In genomic region chr7:7568553-7568952, GRCh38 we compare ENCODE assay signal across 9 cellular contexts. TPM values are rescaled to one million over a fixed set of nuclear protein-coding genes. Genes with fewer than 3 reads are reported as not detected.
A peak's percentile ranks its signal among the peaks of the same experiment; 100 is the strongest.
DNase-seq lines count a peak whose midpoint lies in the region; ATAC-seq and TF ChIP-seq lines count a peak whose summit lies in the region.
"Had no signal": no experiment of that assay in that cellular context is flagged by ENCODE, and none has a peak within 500 bp of the region (broad histone marks: within the 10 kb centered on the region; RNA-seq: fewer than 3 reads in every experiment).

No MANE protein-coding gene starts in this region.

- no peak overlapping the region for H2AFZ ChIP-seq in fibroblast of lung (ENCODE audit: low read length)

- CTCF ChIA-PET in Panc1 (lab: Charles Lee): no interaction called here

- H3K79me2 ChIP-seq in fibroblast of lung (ENCODE audit: control insufficient read depth, insufficient read depth, low read length): peaks cover 37% of the 10 kb centered on the region

- intact Hi-C loops in Panc1 (cut with micrococcal nuclease; ENCODE audit: unreplicated experiment): no loop called here

- TF ChIP-seq CTCF in Panc1 (IDR thresholded peaks at IDR 0.05) (no peak), fibroblast of lung (conservative IDR thresholded peaks at IDR 0.05 in 1 of 2, IDR thresholded peaks at IDR 0.05 in 1 of 2; ENCODE audit: low read depth in 1 of 2, low read length in 2 of 2) (no peak)

- peak overlapping the region; percentile 83 for H3K27ac Mint-ChIP-seq in T-helper 1 cell treated with Interleukin-12 subunit alpha and Interleukin-12 subunit beta and Interleukin-4 antibody, amounts not matched to agents 30 μg/mL and 1 μg/mL, for 36 hours

- BruUV-seq in Panc1 (replicated peaks; lab: Mats Ljungman, UMichigan): no TSS peak

- no peaks in the 10 kb centered on the region for H3K27me3 ChIP-seq in Panc1 (ENCODE audit: control insufficient read depth, insufficient read depth, low read length)
- no peaks in the 10 kb centered on the region for H3K27me3 ChIP-seq in fibroblast of lung (ENCODE audit: control insufficient read depth, insufficient read depth, low read length)
- no peaks in the 10 kb centered on the region for H3K27me3 ChIP-seq in skeletal muscle satellite cell (ENCODE audit: control insufficient read depth, insufficient read depth, low read length)
- H3K27me3 ChIP-seq: body of pancreas had no signal

- H3K36me3 ChIP-seq in Panc1 (ENCODE audit: control insufficient read depth, insufficient read depth, low read length) (peaks cover 4% of the 10 kb centered on the region; the same call in 1 of the 2 replicates), fibroblast of lung (ENCODE audit: control insufficient read depth, insufficient read depth, low read length) (no peaks in the 10 kb centered on the region), skeletal muscle satellite cell (ENCODE audit: insufficient read depth, low read length) (peaks cover 55% of the 10 kb centered on the region)

- no peaks in the 10 kb centered on the region for H3K27me3 Mint-ChIP-seq in T-helper 1 cell treated with Interleukin-12 subunit alpha and Interleukin-12 subunit beta and Interleukin-4 antibody, amounts not matched to agents 30 μg/mL and 1 μg/mL, for 36 hours (ENCODE audit: low read depth)

- no peaks in the 10 kb centered on the region for H3K9me3 Mint-ChIP-seq in T-helper 1 cell treated with Interleukin-12 subunit alpha and Interleukin-12 subunit beta and Interleukin-4 antibody, amounts not matched to agents 30 μg/mL and 1 μg/mL, for 36 hours

- DNase-seq in T-helper 1 cell (no peak), Panc1 (ENCODE audit: low read depth, low spot score) (no peak), fibroblast of lung (ENCODE audit: low read depth in 2 of 2) (no peak), OCI-M2 (lab: John Stamatoyannopoulos, UW; ENCODE audit: unreplicated experiment) (no peak), KBM-7 (no peak)
- no peak for DNase-seq in effector CD4-positive, alpha-beta T cell
- DNase-seq: body of pancreas had no signal

- H3K9me3 ChIP-seq in Panc1 (ENCODE audit: control insufficient read depth, insufficient read depth, low read depth, low read length) (no peaks in the 10 kb centered on the region), fibroblast of lung (ENCODE audit: control insufficient read depth, insufficient read depth, low read depth, low read length) (no peaks in the 10 kb centered on the region), skeletal muscle satellite cell (replicated peaks; ENCODE audit: low read length) (no peaks in the 10 kb centered on the region)
- H3K9me3 ChIP-seq: body of pancreas had no signal

- no peaks in the 10 kb centered on the region for H4K20me1 ChIP-seq in fibroblast of lung (ENCODE audit: control insufficient read depth, extremely low read depth, insufficient read depth, low read length)

- peak overlapping the region; percentile 79 for H3K4me3 Mint-ChIP-seq in T-helper 1 cell treated with Interleukin-12 subunit alpha and Interleukin-12 subunit beta and Interleukin-4 antibody, amounts not matched to agents 30 μg/mL and 1 μg/mL, for 36 hours

- H3K4me3 ChIP-seq in Panc1 (ENCODE audit: low read depth in 2 of 2, low read length in 2 of 2) (peak overlapping the region; percentile 67 to 69; a peak in 3 of 4 replicates), fibroblast of lung (replicated peaks in 1 of 4; ENCODE audit: control extremely low read depth in 1 of 4, insufficient read depth in 1 of 4, low read depth in 3 of 4, low read length in 4 of 4) (peak overlapping the region; percentile 83 to 96 (median 88)), skeletal muscle satellite cell (ENCODE audit: low read length) (peak overlapping the region; percentile 81)
- H3K4me3 ChIP-seq: body of pancreas had no signal

- H3K36me3 Mint-ChIP-seq in T-helper 1 cell treated with Interleukin-12 subunit alpha and Interleukin-12 subunit beta and Interleukin-4 antibody, amounts not matched to agents 30 μg/mL and 1 μg/mL, for 36 hours (ENCODE audit: low read depth): peaks cover 17% of the 10 kb centered on the region

- no peak for ATAC-seq in Panc1
- ATAC-seq: body of pancreas had no signal

- peak overlapping the region; percentile 93 for H3K27ac ChIP-seq in Panc1 (ENCODE audit: low read length)
- no peak overlapping the region for H3K27ac ChIP-seq in fibroblast of lung (ENCODE audit: insufficient read depth, low read length)

- H3K9ac ChIP-seq in fibroblast of lung (ENCODE audit: insufficient read depth, low read length): no peak overlapping the region
- H3K9ac ChIP-seq in skeletal muscle satellite cell (ENCODE audit: low read depth, low read length): peak overlapping the region; percentile 94

- peak overlapping the region; percentile 79 for H3K4me2 ChIP-seq in fibroblast of lung (ENCODE audit: extremely low read depth, insufficient read depth, low read length)
- peak overlapping the region; percentile 85 for H3K4me2 ChIP-seq in skeletal muscle satellite cell (ENCODE audit: low read length)

- H3K4me1 Mint-ChIP-seq in T-helper 1 cell treated with Interleukin-12 subunit alpha and Interleukin-12 subunit beta and Interleukin-4 antibody, amounts not matched to agents 30 μg/mL and 1 μg/mL, for 36 hours (ENCODE audit: low read depth): peaks cover 36% of the 10 kb centered on the region

- peaks cover 20% of the 10 kb centered on the region for H3K4me1 ChIP-seq in Panc1 (ENCODE audit: control insufficient read depth, insufficient read depth, low read length)
- peaks cover 2% of the 10 kb centered on the region for H3K4me1 ChIP-seq in fibroblast of lung (ENCODE audit: control insufficient read depth, extremely low read depth, insufficient read depth, low read length)
- peaks cover 66% of the 10 kb centered on the region for H3K4me1 ChIP-seq in skeletal muscle satellite cell (ENCODE audit: control insufficient read depth, insufficient read depth, low read length)

- in situ Hi-C loops in Panc1 (cut with HindIII; ENCODE audit: low pct_unique_long_range_greater_than_20kb, low sequenced_read_pairs) (no loop called here), KBM-7 (cut with MboI; ENCODE audit: low pct_unique_long_range_greater_than_20kb, low sequenced_read_pairs) (no loop called here)

- POLR2A ChIA-PET in Panc1 (lab: Charles Lee): no interaction called here

RNA-seq across cellular contexts. Expression of gene MIOS, which starts 1.9 kb away (rescaled TPM):
- total RNA-seq in Panc1 (2021; ENCODE audit: unreplicated experiment): 40.8 TPM
- polyA plus RNA-seq in Panc1 (2012; ENCODE audit: insufficient read length): 22.1 TPM
- 30.9 and 34.9 TPM in 2 replicates for total RNA-seq in fibroblast of lung
- polyA plus RNA-seq in fibroblast of lung: 15.8 and 16.4 TPM in 2 replicates
- polyA plus RNA-seq in fibroblast of lung (2012): 9.2 and 11.7 TPM in 2 replicates
- 2.7 and 12.0 TPM in 2 replicates for polyA minus RNA-seq in fibroblast of lung (ENCODE audit: low replicate concordance)
- 74.3 and 89.7 TPM in 2 replicates for total RNA-seq in skeletal muscle satellite cell (2012; rRNA removed)

RNA-seq across cellular contexts. Expression of gene COL28A1, which starts 32.9 kb away (rescaled TPM):
- total RNA-seq in Panc1 (2021; ENCODE audit: unreplicated experiment) (not detected), fibroblast of lung (under 0.01 and 0.17 TPM in 2 replicates)
- polyA plus RNA-seq in Panc1 (2012; ENCODE audit: insufficient read length): not detected
- 0.01 TPM in 1 of 2 replicates, not detected in the other for polyA plus RNA-seq in fibroblast of lung
- polyA plus RNA-seq in fibroblast of lung (2012): 0.07 TPM in 1 of 2 replicates, not detected in the other
- polyA minus RNA-seq in fibroblast of lung (ENCODE audit: low replicate concordance): not detected in 2 replicates
- total RNA-seq in skeletal muscle satellite cell (2012; rRNA removed): 0.51 and 0.87 TPM in 2 replicates
